30 cellular contexts compared by ENCODE assay signal in genomic region chr9:31236344-31236743, GRCh38.
"Had no signal": no experiment of that assay in that cellular context is flagged by ENCODE, and none has a peak within 500 bp of the region (broad histone marks: within the 10 kb centered on the region; RNA-seq: fewer than 3 reads in every experiment).

No MANE protein-coding gene starts in this region.

- H3K9me3 ChIP-seq: colonic mucosa, MG63 had no signal

- H3K4me3 ChIP-seq: cardiac muscle cell, colonic mucosa, MG63 had no signal

- H3K27me3 ChIP-seq: cardiac muscle cell, colonic mucosa, MG63 had no signal

- H3K36me3 ChIP-seq: cardiac muscle cell, colonic mucosa, MG63 had no signal

- FAIRE-seq: astrocyte, TTC549 had no signal

- H3K4me1 ChIP-seq: colonic mucosa had no signal

- ATAC-seq: activated CD8-positive, alpha-beta T cell treated with anti-CD3 and anti-CD28 coated beads, Interleukin-2, amount 10 ng/mL, durations not matched to agents 7 days and 5 days; Panc1; Right ventricle myocardium inferior had no signal

- DNase-seq: activated B cell treated with CpG ODN at 0.5 μM for 24 hours; activated CD4-positive, alpha-beta T cell treated with anti-CD3 and anti-CD28 coated beads for 48 hours; activated CD4-positive, alpha-beta T cell treated with anti-CD3 and anti-CD28 coated beads, Interleukin-2, amount 50 U/mL, for 4 hours; activated CD8-positive, alpha-beta memory T cell treated with anti-CD3 and anti-CD28 coated beads, Interleukin-2, amount 50 U/mL, for 48 hours; activated CD8-positive, alpha-beta T cell treated with anti-CD3 and anti-CD28 coated beads, Interleukin-2, amount 10 ng/mL, durations not matched to agents 7 days and 5 days; activated gamma-delta T cell; activated naive CD4-positive, alpha-beta T cell treated with anti-CD3 and anti-CD28 coated beads for 36 hours; activated T-cell treated with anti-CD3 and anti-CD28 coated beads, Interleukin-2, amount 50 U/mL, for 1 hour; amygdala; cerebellar nuclear complex; colonic mucosa; MG63; NCI-H1105; NCI-H1436; NCI-H1694 treated with DMSO at 0.1 percent for 48 hours; NCI-H2029 treated with DMSO at 0.1 percent for 48 hours; NCI-H510A treated with DMSO at 0.1 percent for 48 hours; NCI-H69; NK-92 treated with Interleukin-12 subunit alpha and Interleukin-12 subunit beta, amount 100 ng/mL, for 24 hours; OCI-M1; RPMI8226; T-helper 9 cell had no signal

- H3K4me3 Mint-ChIP-seq: activated B cell treated with CpG ODN at 0.5 μM for 24 hours; activated CD8-positive, alpha-beta T cell treated with anti-CD3 and anti-CD28 coated beads, Interleukin-2, amount 10 ng/mL, durations not matched to agents 7 days and 5 days; activated naive CD4-positive, alpha-beta T cell treated with anti-CD3 and anti-CD28 coated beads for 36 hours; activated naive CD8-positive, alpha-beta T cell; brain; T-helper 1 cell treated with Interleukin-12 subunit alpha and Interleukin-12 subunit beta and Interleukin-4 antibody, amounts not matched to agents 30 μg/mL and 1 μg/mL, for 36 hours had no signal

- H3K4me1 Mint-ChIP-seq: activated B cell treated with CpG ODN at 0.5 μM for 24 hours, brain had no signal

- H3K9me3 Mint-ChIP-seq: activated B cell treated with CpG ODN at 0.5 μM for 24 hours; activated naive CD4-positive, alpha-beta T cell treated with anti-CD3 and anti-CD28 coated beads for 36 hours; T-helper 1 cell treated with Interleukin-12 subunit alpha and Interleukin-12 subunit beta and Interleukin-4 antibody, amounts not matched to agents 30 μg/mL and 1 μg/mL, for 36 hours had no signal

- H3K27me3 Mint-ChIP-seq: activated B cell treated with CpG ODN at 0.5 μM for 24 hours; activated naive CD8-positive, alpha-beta T cell; brain had no signal

- H3K36me3 Mint-ChIP-seq: activated naive CD8-positive, alpha-beta T cell; brain had no signal

- H3K27ac Mint-ChIP-seq: activated B cell treated with CpG ODN at 0.5 μM for 24 hours; activated CD8-positive, alpha-beta T cell treated with anti-CD3 and anti-CD28 coated beads, Interleukin-2, amount 10 ng/mL, durations not matched to agents 7 days and 5 days; activated naive CD4-positive, alpha-beta T cell treated with anti-CD3 and anti-CD28 coated beads for 36 hours; activated naive CD8-positive, alpha-beta T cell; T-helper 1 cell treated with Interleukin-12 subunit alpha and Interleukin-12 subunit beta and Interleukin-4 antibody, amounts not matched to agents 30 μg/mL and 1 μg/mL, for 36 hours had no signal

- H3K27ac ChIP-seq: cardiac muscle cell, colonic mucosa had no signal
